ENCODE assay signal across 1 cellular context in the genomic region with DNA sequence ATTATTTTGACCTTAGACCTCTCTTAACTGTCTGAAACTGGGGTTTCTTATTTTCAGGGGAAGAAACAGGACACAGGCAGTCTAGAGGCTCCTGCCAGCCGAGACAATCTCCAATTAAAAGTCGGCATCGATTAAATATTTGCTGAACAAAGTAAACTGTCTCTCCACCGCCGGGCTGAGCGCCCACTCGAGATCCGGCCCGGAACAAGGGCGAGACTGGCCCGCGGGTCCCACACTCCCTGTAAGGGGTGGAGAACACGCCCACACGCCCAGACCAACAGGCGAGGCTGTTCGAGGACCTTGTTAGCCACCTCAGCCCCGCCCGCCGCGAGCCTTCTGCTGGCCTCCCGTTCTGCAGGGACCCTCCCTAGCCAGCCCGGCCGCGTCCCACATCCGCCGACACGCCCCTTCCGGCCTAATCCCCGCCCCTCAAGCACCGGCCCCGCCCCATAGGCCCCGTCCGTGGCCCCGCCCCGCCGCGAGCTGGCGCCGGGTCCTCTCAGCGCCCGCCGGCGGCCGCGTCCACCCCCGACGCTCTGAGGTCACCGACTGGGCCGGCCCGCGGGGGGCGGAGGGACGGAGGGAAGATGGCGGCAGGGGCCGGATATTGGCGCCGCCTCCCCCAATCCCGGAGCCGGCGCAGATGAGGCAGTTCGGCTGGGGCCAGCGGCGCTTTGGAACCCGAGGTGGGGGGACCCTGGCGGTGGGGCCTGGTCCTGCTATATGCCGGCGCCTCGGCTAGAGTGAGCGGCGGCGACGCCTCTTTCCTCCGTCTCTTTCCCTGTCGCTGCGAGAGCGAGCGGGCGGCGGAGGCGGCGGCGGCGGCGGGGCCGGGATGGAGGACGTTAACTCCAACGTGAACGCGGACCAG.
TF ChIP-seq lines count a peak whose summit lies in the region.

A gene (plus strand): TSS at position 625 of the 871 bp plus-strand sequence. CDS start 211 bp downstream, at position 836.

TF ChIP-seq in H1, 55 proteins besides CTCF, POLR2A, EP300 and RAD21:
- TF ChIP-seq, protein P1, sequence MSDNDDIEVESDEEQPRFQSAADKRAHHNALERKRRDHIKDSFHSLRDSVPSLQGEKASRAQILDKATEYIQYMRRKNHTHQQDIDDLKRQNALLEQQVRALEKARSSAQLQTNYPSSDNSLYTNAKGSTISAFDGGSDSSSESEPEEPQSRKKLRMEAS (IDR thresholded peaks at IDR 0.05) = no peak; the same call in none of the 2 replicates
- TF ChIP-seq JUND (IDR thresholded peaks at IDR 0.05; ENCODE audit: low read length) (no peak), GABPA (IDR thresholded peaks at IDR 0.05; ENCODE audit: borderline replicate concordance, insufficient read depth, low read length) (0 out of 2 replicates have a peak, but pooled peaks have one; percentile 9), TAF7 (optimal IDR thresholded peaks at IDR 0.05; ENCODE audit: borderline replicate concordance, low read depth, low read length) (peak; percentile 53), PHF8 (conservative IDR thresholded peaks at IDR 0.05; ENCODE audit: low read depth, low read length) (peak; percentile 20), TAF1 (IDR thresholded peaks at IDR 0.05; ENCODE audit: low read depth, low read length) (peak; percentile 81), NRF1 (IDR thresholded peaks at IDR 0.05; ENCODE audit: low read depth, low read length) (peak; percentile 16; the same call in 1 of the 2 replicates), BCL11A (IDR thresholded peaks at IDR 0.05; ENCODE audit: low read depth in 2 of 2, low read length in 2 of 2) (no peak), RBBP5 (IDR thresholded peaks at IDR 0.05; ENCODE audit: borderline replicate concordance, low read depth, low read length) (no peak; the same call in 1 of the 2 replicates), MAFK (IDR thresholded peaks at IDR 0.05; ENCODE audit: low read depth, low read length) (no peak), YY1 (IDR thresholded peaks at IDR 0.05; ENCODE audit: low read depth, low read length) (peak; percentile 91), SAP30 (IDR thresholded peaks at IDR 0.05; ENCODE audit: insufficient read depth, insufficient replicate concordance, low read length) (peak; percentile 46), GTF2F1 (IDR thresholded peaks at IDR 0.05; ENCODE audit: borderline replicate concordance, low read depth, low read length) (no peak), HDAC6 (IDR thresholded peaks at IDR 0.05; ENCODE audit: low read depth, low read length) (no peak), KDM5A (IDR thresholded peaks at IDR 0.05; ENCODE audit: low read length) (no peak), SIN3A (conservative IDR thresholded peaks at IDR 0.05 in 1 of 2, IDR thresholded peaks at IDR 0.05 in 1 of 2; ENCODE audit: low read depth in 1 of 2, low read length in 2 of 2) (0 out of 4 replicates have a peak, but pooled peaks of 1 of the 2 experiments have one; percentile 18), HDAC2 (IDR thresholded peaks at IDR 0.05; ENCODE audit: borderline replicate concordance in 1 of 2, low read depth in 2 of 2, low read length in 2 of 2) (0 out of 4 replicates have a peak, but pooled peaks of 1 of the 2 experiments have one; percentile 61), TBP (IDR thresholded peaks at IDR 0.05; ENCODE audit: low read depth, low read length) (peak; percentile 49; the same call in 1 of the 2 replicates), CHD2 (IDR thresholded peaks at IDR 0.05; ENCODE audit: low read length) (no peak), SP2 (IDR thresholded peaks at IDR 0.05; ENCODE audit: low read length) (no peak), POLR2AphosphoS5 (IDR thresholded peaks at IDR 0.05; ENCODE audit: low read depth, low read length) (peak; percentile 77), CREB1 (IDR thresholded peaks at IDR 0.05) (peak; percentile 76), BACH1 (IDR thresholded peaks at IDR 0.05; ENCODE audit: low read length) (peak; percentile 51)
